ENCODE assay signal across 27 cellular contexts in the genomic region with DNA sequence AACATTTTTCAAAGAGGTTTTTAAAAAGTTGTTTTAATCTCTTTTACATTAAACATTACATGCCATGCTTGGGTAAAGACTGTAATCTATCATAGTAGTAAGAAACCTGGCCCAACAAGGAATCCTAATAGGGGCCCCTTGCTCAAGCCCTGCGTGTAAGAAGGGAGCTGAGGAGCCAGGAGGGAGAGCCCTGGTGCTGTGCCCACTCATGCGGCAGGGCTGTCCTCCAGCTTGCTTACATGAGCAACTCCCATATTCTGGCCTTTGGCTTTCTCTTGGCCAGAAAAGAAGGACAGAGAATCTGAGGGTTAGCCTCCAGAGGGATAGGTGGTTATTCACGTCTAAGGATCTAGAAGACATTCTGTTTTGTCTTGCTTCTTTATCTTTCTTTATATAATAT. TPM values are rescaled to one million over a fixed set of nuclear protein-coding genes. Genes with fewer than 3 reads are reported as not detected.
"Had no signal": no experiment of that assay in that cellular context is flagged by ENCODE, and none has a peak within 500 bp of the region (broad histone marks: within the 10 kb centered on the region; RNA-seq: fewer than 3 reads in every experiment).

No MANE protein-coding gene starts in this region.

- H3K4me1 ChIP-seq: colonic mucosa, left lung, lower lobe of right lung, right lobe of liver, upper lobe of right lung, uterus had no signal

- H3K27ac ChIP-seq: colonic mucosa, left lung, lower lobe of right lung, ovary, right lobe of liver, thoracic aorta, transverse colon, upper lobe of right lung, uterus had no signal

- H3K9me3 ChIP-seq: colonic mucosa, left lung, lower lobe of right lung, ovary, right lobe of liver, thoracic aorta, transverse colon, upper lobe of right lung, uterus had no signal

- H3K4me3 ChIP-seq: colonic mucosa, left lung, lower lobe of right lung, ovary, right lobe of liver, thoracic aorta, transverse colon, upper lobe of right lung, uterus had no signal

- ATAC-seq: esophagus mucosa; natural killer cell; right lobe of liver; stimulated activated naive B cell treated with anti-CD40 and anti-IgM and Interleukin-4, amounts not matched to agents 10 μg/mL and 1 μg/mL and 100 μg/mL, for 72 hours had no signal

- DNase-seq: colonic mucosa; effector CD8-positive, alpha-beta T cell; endodermal cell; foreskin melanocyte; lower lobe of right lung; natural killer cell; occipital lobe; ovary; posterior cingulate gyrus; retina; right lobe of liver; small intestine; stimulated activated CD4-positive, alpha-beta T cell treated with anti-CD3 and anti-CD28 coated beads, Interleukin-15, amount 100 ng/mL, for 24 hours; stimulated activated CD4-positive, alpha-beta T cell treated with anti-CD3 and anti-CD28 coated beads, Interleukin-2, amount 100 ng/mL, for 48 hours; stimulated activated naive B cell treated with anti-CD40 and anti-IgM and Interleukin-4, amounts not matched to agents 10 μg/mL and 1 μg/mL and 100 μg/mL, for 72 hours; transverse colon; upper lobe of right lung; uterus had no signal

- H3K27me3 ChIP-seq: colonic mucosa, ovary, right lobe of liver, upper lobe of right lung, uterus had no signal

- H3K36me3 ChIP-seq: colonic mucosa, left lung, lower lobe of right lung, ovary, right lobe of liver, thoracic aorta, transverse colon, upper lobe of right lung, uterus had no signal

RNA-seq across cellular contexts. Expression of a gene that starts 49.8 kb away (rescaled TPM):
- total RNA-seq: chondrocyte, esophagus mucosa, fibroblast of lung, mononuclear cell, pulmonary artery endothelial cell had no signal
- polyA plus RNA-seq: fibroblast of lung, keratinocyte, neural cell had no signal
